ENCODE assay signal across 10 cellular contexts in genomic region chr2:206683546-206683945, GRCh38. TPM values are rescaled to one million over a fixed set of nuclear protein-coding genes. Genes with fewer than 3 reads are reported as not detected.
"Had no signal": no experiment of that assay in that cellular context is flagged by ENCODE, and none has a peak within 500 bp of the region (broad histone marks: within the 10 kb centered on the region; RNA-seq: fewer than 3 reads in every experiment).

No MANE protein-coding gene starts in this region.

- H3K4me2 ChIP-seq: KMS-11 had no signal

- ATAC-seq: K562 had no signal

- DNase-seq: IMR-90, KBM-7, KG1 had no signal

- H3K27ac ChIP-seq: HL-60, KMS-11 had no signal

- FAIRE-seq: HTR-8/SVneo, K562 had no signal

- H3K9ac ChIP-seq: KMS-11 had no signal

- H3K4me3 ChIP-seq: K562 had no signal

RNA-seq across cellular contexts. Expression of gene DYTN, which starts 34.6 kb away (rescaled TPM):
- total RNA-seq: HT-29, HT1080, IMR-90, K562 had no signal
- polyA plus RNA-seq: IgD-negative memory B cell, IMR-90, K562 had no signal

RNA-seq across cellular contexts. Expression of gene FAM237A, which starts 41.3 kb away (rescaled TPM):
- total RNA-seq: HT-29, HT1080, IMR-90, K562 had no signal
- polyA plus RNA-seq: IgD-negative memory B cell, IMR-90, K562 had no signal
